ENCODE assay signal across 17 cellular contexts in genomic region chr4:834368-835147, GRCh38. TPM values are rescaled to one million over a fixed set of nuclear protein-coding genes. Genes with fewer than 3 reads are reported as not detected.
DNase-seq lines count a peak whose midpoint lies in the region; ATAC-seq, FAIRE-seq and TF ChIP-seq lines count a peak whose summit lies in the region.
"Had no signal": no experiment of that assay in that cellular context is flagged by ENCODE, and none has a peak within 500 bp of the region (broad histone marks: within the 10 kb centered on the region; RNA-seq: fewer than 3 reads in every experiment).

No MANE protein-coding gene starts in this region.

- H3K27ac Mint-ChIP-seq in nephron progenitor cell = peak overlapping the region; percentile 72
- H3K27ac Mint-ChIP-seq: CD4-positive, CD25-positive, alpha-beta regulatory T cell had no signal

- no peaks in the 10 kb centered on the region for H3K4me1 Mint-ChIP-seq in nephron progenitor cell

- DNase-seq in Right ventricle myocardium superior (peak; percentile 11), cardiac septum (ENCODE audit: low spot score) (no peak), iPS-NIHi11 (ENCODE audit: low spot score) (peak; percentile 17), nephron progenitor cell (no peak), T-helper 2 cell (no peak), NCI-H1694 (lab: John Stamatoyannopoulos, UW) (no peak), small intestine (no peak)
- no peak for DNase-seq in activated CD4-positive, CD25-positive, alpha-beta regulatory T cell (lab: John Stamatoyannopoulos, UW)
- DNase-seq: 8988T; AML-193; CD4-positive, CD25-positive, alpha-beta regulatory T cell; Karpas-422; NCI-H1694 treated with DMSO at 0.1 percent for 48 hours; NCI-H2081 treated with DMSO at 0.1 percent for 48 hours; NCI-H446 treated with DMSO at 0.1 percent for 48 hours had no signal

- no peak for TF ChIP-seq CTCF in nephron progenitor cell (IDR thresholded peaks at IDR 0.05)

- H3K4me3 Mint-ChIP-seq in nephron progenitor cell = no peak overlapping the region
- H3K4me3 Mint-ChIP-seq: CD4-positive, CD25-positive, alpha-beta regulatory T cell had no signal

- H3K9me3 ChIP-seq in small intestine (ENCODE audit: control insufficient read depth, low read depth) = peaks cover 3% of the 10 kb centered on the region
- H3K9me3 ChIP-seq: SK-N-SH had no signal

- H3K36me3 Mint-ChIP-seq in nephron progenitor cell (ENCODE audit: low read depth) = peaks cover 4% of the 10 kb centered on the region
- H3K36me3 Mint-ChIP-seq: CD4-positive, CD25-positive, alpha-beta regulatory T cell had no signal

- WGBS in small intestine, 3 donors = 64 to 84% (median 80%) methylated on average over 24 to 29 of the region's 29 CpGs

- FAIRE-seq in small intestine (lab: Jason Lieb, UNC) = no peak

- intact Hi-C loops in Right ventricle myocardium superior (cut with DNase I) (no loop called here), cardiac septum (cut with DNase I) (no loop called here)

- no peaks in the 10 kb centered on the region for H3K36me3 ChIP-seq in small intestine (ENCODE audit: control insufficient read depth in 2 of 2, insufficient read depth in 2 of 2, low read length in 2 of 2)

- peaks cover 0 to 2% of the 10 kb centered on the region in 2 donors for H3K4me1 ChIP-seq in small intestine (ENCODE audit: control insufficient read depth in 2 of 2, insufficient read depth in 1 of 2, low read depth in 1 of 2, low read length in 1 of 2)

- H3K27ac ChIP-seq in small intestine (ENCODE audit: low read depth in 1 of 2, low read length in 1 of 2) = no peak overlapping the region

- peaks cover 11% of the 10 kb centered on the region for H3K27me3 Mint-ChIP-seq in nephron progenitor cell (ENCODE audit: low read depth, poor library complexity)
- H3K27me3 Mint-ChIP-seq: CD4-positive, CD25-positive, alpha-beta regulatory T cell had no signal

- no peak for ATAC-seq in Right ventricle myocardium superior (ENCODE audit: poor library complexity)

- H3K27me3 ChIP-seq in small intestine (ENCODE audit: control insufficient read depth in 2 of 2, insufficient read depth in 2 of 2, low read length in 2 of 2) = peaks cover 0 to 4% of the 10 kb centered on the region in 2 donors

- peaks cover 19% of the 10 kb centered on the region for H3K9me3 Mint-ChIP-seq in nephron progenitor cell

- no peak overlapping the region for H3K4me3 ChIP-seq in small intestine (ENCODE audit: low read depth in 1 of 2, low read length in 2 of 2)

RNA-seq across cellular contexts. Expression of gene CPLX1, which starts 8.6 kb away (rescaled TPM):
- total RNA-seq in Right ventricle myocardium superior (4.3 TPM), cardiac septum (9.4 TPM)
- 1 to 10 TPM in 1 of 3 donors, not detected in 2; 2.6 TPM for polyA plus RNA-seq in small intestine
- total RNA-seq: M059J had no signal

Comparison
In these comparisons a context has a peak if more than half of its experiments do, and no peak if none do; other contexts are left out.
1. DNase-seq: peak in Right ventricle myocardium superior (single experiment) and iPS-NIHi11 (single experiment); none in cardiac septum (single experiment), nephron progenitor cell (single experiment), T-helper 2 cell (0 of 5), NCI-H1694 (single experiment), small intestine (single experiment) and activated CD4-positive, CD25-positive, alpha-beta regulatory T cell (0 of 4).